In the genomic region with DNA sequence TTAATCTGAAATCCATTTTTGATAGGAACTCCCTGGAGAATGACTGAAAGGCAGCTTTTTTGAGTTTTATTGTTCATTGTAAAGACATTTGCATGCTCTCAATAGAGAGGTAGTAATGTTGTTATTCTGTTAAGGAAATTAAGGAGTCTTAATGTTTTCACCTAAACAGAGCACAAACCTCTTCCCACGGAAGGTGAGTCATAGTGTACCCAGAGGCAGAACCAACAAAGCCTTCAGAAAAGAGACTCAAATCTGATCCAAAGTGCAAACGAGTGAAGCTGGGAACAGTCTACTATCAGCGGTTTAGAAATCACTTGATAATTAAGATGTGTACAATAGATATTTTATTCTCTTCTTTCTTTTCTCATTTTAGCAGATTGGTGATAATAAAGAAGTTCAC, we compare ENCODE assay signal across 21 cellular contexts.
DNase-seq lines count a peak whose midpoint lies in the region; ATAC-seq and TF ChIP-seq lines count a peak whose summit lies in the region.
"Had no signal": no experiment of that assay in that cellular context is flagged by ENCODE, and none has a peak within 500 bp of the region (broad histone marks: within the 10 kb centered on the region; RNA-seq: fewer than 3 reads in every experiment).

No MANE protein-coding gene starts in this region.

- no peaks in the 10 kb centered on the region for H4K20me1 ChIP-seq in neural cell (ENCODE audit: insufficient read depth)

- no peaks in the 10 kb centered on the region for H3K27me3 Mint-ChIP-seq in stimulated activated memory B cell treated with anti-CD40 and anti-IgM and Interleukin-4, amounts not matched to agents 10 μg/mL and 1 μg/mL and 100 μg/mL, for 72 hours
- H3K27me3 Mint-ChIP-seq: central memory CD8-positive, alpha-beta T cell; stimulated activated naive CD8-positive, alpha-beta T cell treated with anti-CD3 and anti-CD28 coated beads, Interleukin-15, Interleukin-2, amounts not matched to agents 100 ng/mL and 50 ng/mL, for 24 hours had no signal

- TF ChIP-seq EP300 in neural cell (conservative IDR thresholded peaks at IDR 0.05; ENCODE audit: poor library complexity, severe bottlenecking) = no peak

- H3K36me3 ChIP-seq in neural cell (ENCODE audit: insufficient read depth, low read length) = no peaks in the 10 kb centered on the region
- no peaks in the 10 kb centered on the region for H3K36me3 ChIP-seq in mucosa of descending colon (ENCODE audit: low read depth)
- H3K36me3 ChIP-seq: heart right ventricle had no signal

- no peak for TF ChIP-seq CTCF in neural cell (IDR thresholded peaks at IDR 0.05; ENCODE audit: poor library complexity, severe bottlenecking)
- TF ChIP-seq CTCF in mucosa of descending colon (IDR thresholded peaks at IDR 0.05) = no peak

- H3K9me3 ChIP-seq in neural cell (ENCODE audit: low read length) (no peaks in the 10 kb centered on the region), mucosa of descending colon (no peaks in the 10 kb centered on the region)

- no peak overlapping the region for H3K4me2 ChIP-seq in neural cell (ENCODE audit: low read length)

- H3K27ac ChIP-seq in neural cell (ENCODE audit: low read length) = peak overlapping the region; percentile 46
- H3K27ac ChIP-seq: heart right ventricle had no signal

- DNase-seq in Daoy (ENCODE audit: low read depth) (peak; percentile 60), NCI-H69 (lab: John Stamatoyannopoulos, UW) (peak; percentile 27), dermis blood vessel endothelial cell (peak; percentile 85), NCI-H2081 (lab: John Stamatoyannopoulos, UW) (no peak), mucosa of descending colon (no peak)
- DNase-seq: activated CD4-positive, alpha-beta T cell treated with anti-CD3 and anti-CD28 coated beads for 1 hour; activated CD8-positive, alpha-beta memory T cell treated with anti-CD3 and anti-CD28 coated beads, Interleukin-2, amount 50 U/mL, for 48 hours; activated naive CD4-positive, alpha-beta T cell treated with anti-CD3 and anti-CD28 coated beads for 36 hours; H9; heart right ventricle; KG1; NCI-H1694; NCI-H526 treated with DMSO at 0.1 percent for 48 hours; nephron progenitor cell; T-helper 17 cell had no signal

- H3K79me2 ChIP-seq in neural cell (replicated peaks; ENCODE audit: insufficient read depth, low read length) = no peaks in the 10 kb centered on the region

- ATAC-seq in mucosa of descending colon = no peak
- ATAC-seq in stimulated activated memory B cell treated with anti-CD40 and anti-IgM and Interleukin-4, amounts not matched to agents 10 μg/mL and 1 μg/mL and 100 μg/mL, for 72 hours = no peak
- ATAC-seq in HG03139 (IDR thresholded peaks at IDR 0.05; ENCODE audit: unreplicated experiment) = no peak
- ATAC-seq: T-helper 17 cell had no signal

- H3F3A ChIP-seq in neural cell (ENCODE audit: insufficient read depth, low read length, poor library complexity, severe bottlenecking) = no peaks in the 10 kb centered on the region

- H3K4me3 ChIP-seq in neural cell (ENCODE audit: low read length) = no peak overlapping the region
- H3K4me3 ChIP-seq in mucosa of descending colon = no peak overlapping the region
- H3K4me3 ChIP-seq: heart right ventricle, skin epidermis had no signal

- no peaks in the 10 kb centered on the region for H3K9me2 ChIP-seq in neural cell (ENCODE audit: insufficient read depth, low read length)

- no peak overlapping the region for H3K27ac Mint-ChIP-seq in stimulated activated memory B cell treated with anti-CD40 and anti-IgM and Interleukin-4, amounts not matched to agents 10 μg/mL and 1 μg/mL and 100 μg/mL, for 72 hours
- H3K27ac Mint-ChIP-seq: activated naive CD4-positive, alpha-beta T cell treated with anti-CD3 and anti-CD28 coated beads for 36 hours; H9; nephron progenitor cell; stimulated activated naive CD8-positive, alpha-beta T cell treated with anti-CD3 and anti-CD28 coated beads, Interleukin-15, Interleukin-2, amounts not matched to agents 100 ng/mL and 50 ng/mL, for 24 hours; T-helper 17 cell had no signal

- H2AFZ ChIP-seq in neural cell (ENCODE audit: low read depth, low read length) = no peak overlapping the region

- no peaks in the 10 kb centered on the region for H3K4me1 ChIP-seq in mucosa of descending colon (ENCODE audit: low read depth)

- H3K9ac ChIP-seq in neural cell (ENCODE audit: low read length) = no peak overlapping the region

- no peak for TF ChIP-seq RAD21 in neural cell (conservative IDR thresholded peaks at IDR 0.05)

- H3K4me3 Mint-ChIP-seq in stimulated activated memory B cell treated with anti-CD40 and anti-IgM and Interleukin-4, amounts not matched to agents 10 μg/mL and 1 μg/mL and 100 μg/mL, for 72 hours = no peak overlapping the region
- H3K4me3 Mint-ChIP-seq: activated naive CD4-positive, alpha-beta T cell treated with anti-CD3 and anti-CD28 coated beads for 36 hours; central memory CD8-positive, alpha-beta T cell; H9; nephron progenitor cell; stimulated activated naive CD8-positive, alpha-beta T cell treated with anti-CD3 and anti-CD28 coated beads, Interleukin-15, Interleukin-2, amounts not matched to agents 100 ng/mL and 50 ng/mL, for 24 hours; T-helper 17 cell had no signal

- no peaks in the 10 kb centered on the region for H3K36me3 Mint-ChIP-seq in stimulated activated memory B cell treated with anti-CD40 and anti-IgM and Interleukin-4, amounts not matched to agents 10 μg/mL and 1 μg/mL and 100 μg/mL, for 72 hours

- no peaks in the 10 kb centered on the region for H3K27me3 ChIP-seq in neural cell (ENCODE audit: insufficient read depth, low read depth, low read length)
- H3K27me3 ChIP-seq: heart right ventricle had no signal

- peaks cover 3% of the 10 kb centered on the region for H3K9me3 Mint-ChIP-seq in stimulated activated memory B cell treated with anti-CD40 and anti-IgM and Interleukin-4, amounts not matched to agents 10 μg/mL and 1 μg/mL and 100 μg/mL, for 72 hours
- H3K9me3 Mint-ChIP-seq: activated naive CD4-positive, alpha-beta T cell treated with anti-CD3 and anti-CD28 coated beads for 36 hours; H9; stimulated activated naive CD8-positive, alpha-beta T cell treated with anti-CD3 and anti-CD28 coated beads, Interleukin-15, Interleukin-2, amounts not matched to agents 100 ng/mL and 50 ng/mL, for 24 hours had no signal

- H3K4me1 Mint-ChIP-seq in stimulated activated memory B cell treated with anti-CD40 and anti-IgM and Interleukin-4, amounts not matched to agents 10 μg/mL and 1 μg/mL and 100 μg/mL, for 72 hours = no peaks in the 10 kb centered on the region
- H3K4me1 Mint-ChIP-seq: central memory CD8-positive, alpha-beta T cell; T-helper 17 cell had no signal

- intact Hi-C loops in mucosa of descending colon (cut with DNase I, micrococcal nuclease) = no loop called here

TF ChIP-seq in neural cell, 6 proteins besides CTCF, POLR2A, EP300 and RAD21:
- TF ChIP-seq POLR2AphosphoS5 (IDR thresholded peaks at IDR 0.05) (no peak), EZH2 (IDR thresholded peaks at IDR 0.05; ENCODE audit: borderline replicate concordance, insufficient read depth, low read length, poor library complexity, severe bottlenecking) (no peak), SMC3 (conservative IDR thresholded peaks at IDR 0.05; ENCODE audit: poor library complexity) (no peak), TAF1 (IDR thresholded peaks at IDR 0.05; ENCODE audit: low read depth) (no peak), MXI1 (conservative IDR thresholded peaks at IDR 0.05; ENCODE audit: poor library complexity, severe bottlenecking) (no peak)
- TF ChIP-seq, protein P1, sequence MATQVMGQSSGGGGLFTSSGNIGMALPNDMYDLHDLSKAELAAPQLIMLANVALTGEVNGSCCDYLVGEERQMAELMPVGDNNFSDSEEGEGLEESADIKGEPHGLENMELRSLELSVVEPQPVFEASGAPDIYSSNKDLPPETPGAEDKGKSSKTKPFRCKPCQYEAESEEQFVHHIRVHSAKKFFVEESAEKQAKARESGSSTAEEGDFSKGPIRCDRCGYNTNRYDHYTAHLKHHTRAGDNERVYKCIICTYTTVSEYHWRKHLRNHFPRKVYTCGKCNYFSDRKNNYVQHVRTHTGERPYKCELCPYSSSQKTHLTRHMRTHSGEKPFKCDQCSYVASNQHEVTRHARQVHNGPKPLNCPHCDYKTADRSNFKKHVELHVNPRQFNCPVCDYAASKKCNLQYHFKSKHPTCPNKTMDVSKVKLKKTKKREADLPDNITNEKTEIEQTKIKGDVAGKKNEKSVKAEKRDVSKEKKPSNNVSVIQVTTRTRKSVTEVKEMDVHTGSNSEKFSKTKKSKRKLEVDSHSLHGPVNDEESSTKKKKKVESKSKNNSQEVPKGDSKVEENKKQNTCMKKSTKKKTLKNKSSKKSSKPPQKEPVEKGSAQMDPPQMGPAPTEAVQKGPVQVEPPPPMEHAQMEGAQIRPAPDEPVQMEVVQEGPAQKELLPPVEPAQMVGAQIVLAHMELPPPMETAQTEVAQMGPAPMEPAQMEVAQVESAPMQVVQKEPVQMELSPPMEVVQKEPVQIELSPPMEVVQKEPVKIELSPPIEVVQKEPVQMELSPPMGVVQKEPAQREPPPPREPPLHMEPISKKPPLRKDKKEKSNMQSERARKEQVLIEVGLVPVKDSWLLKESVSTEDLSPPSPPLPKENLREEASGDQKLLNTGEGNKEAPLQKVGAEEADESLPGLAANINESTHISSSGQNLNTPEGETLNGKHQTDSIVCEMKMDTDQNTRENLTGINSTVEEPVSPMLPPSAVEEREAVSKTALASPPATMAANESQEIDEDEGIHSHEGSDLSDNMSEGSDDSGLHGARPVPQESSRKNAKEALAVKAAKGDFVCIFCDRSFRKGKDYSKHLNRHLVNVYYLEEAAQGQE (IDR thresholded peaks at IDR 0.05; ENCODE audit: borderline replicate concordance) = no peak
TF ChIP-seq in neural cell: peak in this region for 0.

Comparison
In these comparisons a context has a peak if more than half of its experiments do, and no peak if none do; other contexts are left out.
1. DNase-seq: peak in Daoy (single experiment), NCI-H69 (single experiment) and dermis blood vessel endothelial cell (single experiment); none in NCI-H2081 (0 of 2) and mucosa of descending colon (0 of 3).